Comparison of ENCODE assay signal across 18 cellular contexts in genomic region chr5:56170557-56170956, GRCh38.
DNase-seq lines count a peak whose midpoint lies in the region; ATAC-seq, FAIRE-seq and TF ChIP-seq lines count a peak whose summit lies in the region.
"Had no signal": no experiment of that assay in that cellular context is flagged by ENCODE, and none has a peak within 500 bp of the region (broad histone marks: within the 10 kb centered on the region; RNA-seq: fewer than 3 reads in every experiment).

No MANE protein-coding gene starts in this region.

- intact Hi-C loops in pancreas (cut with DNase I) (no loop called here), upper lobe of right lung (cut with DNase I) (no loop called here)

- no peak overlapping the region for H2AK5ac ChIP-seq in trophoblast cell (ENCODE audit: low read length)

- no peak overlapping the region for H2BK5ac ChIP-seq in trophoblast cell (ENCODE audit: low read depth, low read length, poor library complexity)

- H3K9ac ChIP-seq in adipocyte (ENCODE audit: low read length) = no peak overlapping the region
- H3K9ac ChIP-seq in trophoblast cell (ENCODE audit: low read length) = no peak overlapping the region

- ATAC-seq in pancreas (peak; percentile 48 to 93 (median 68)), upper lobe of right lung (no peak), HG02970 (IDR thresholded peaks at IDR 0.05; ENCODE audit: low FRiP score, unreplicated experiment) (no peak)

- FAIRE-seq in pancreas (lab: Jason Lieb, UNC) = no peak
- FAIRE-seq: bronchial epithelial cell, RCC 7860 had no signal

- in situ Hi-C loops in Caki2 (cut with HindIII; ENCODE audit: low pct_unique_long_range_greater_than_20kb, low sequenced_read_pairs) = no loop called here

- H3K4me2 ChIP-seq in trophoblast cell (ENCODE audit: low read length) = no peak overlapping the region

- no peak overlapping the region for H3K23ac ChIP-seq in trophoblast cell (ENCODE audit: low read length)

- H3K79me1 ChIP-seq in trophoblast cell (ENCODE audit: low read length) = no peaks in the 10 kb centered on the region

- H3K4ac ChIP-seq in trophoblast cell (ENCODE audit: low read depth, low read length) = no peak overlapping the region

- H4K91ac ChIP-seq in trophoblast cell (ENCODE audit: low read depth, low read length) = no peak overlapping the region

- H3K18ac ChIP-seq in trophoblast cell (ENCODE audit: low read length) = no peak overlapping the region

- TF ChIP-seq CTCF in fibroblast of mammary gland (conservative IDR thresholded peaks at IDR 0.05; ENCODE audit: control insufficient read depth, insufficient read depth, low read depth, low read length) (no peak), pancreas (IDR thresholded peaks at IDR 0.05) (no peak), upper lobe of right lung (IDR thresholded peaks at IDR 0.05) (no peak)

- no peaks in the 10 kb centered on the region for H3K79me2 ChIP-seq in trophoblast cell (ENCODE audit: control insufficient read depth, insufficient read depth, low read length, poor library complexity)

- H3K4me1 ChIP-seq in adipocyte (ENCODE audit: control insufficient read depth, insufficient read depth, low read length) (peaks cover 54% of the 10 kb centered on the region), pancreas (peaks cover 0 to 4% (median 0%) of the 10 kb centered on the region in 3 donors), upper lobe of right lung (peaks cover 37% of the 10 kb centered on the region), trophoblast cell (ENCODE audit: control insufficient read depth in 1 of 2, insufficient read depth in 2 of 2, low read length in 2 of 2) (peaks cover 3 to 5% of the 10 kb centered on the region in 2 experiments)

- H3K4me3 ChIP-seq in adipocyte (ENCODE audit: low read length) (no peak overlapping the region), fibroblast of mammary gland (ENCODE audit: control insufficient read depth, low read depth, low read length) (no peak overlapping the region), pancreas (no peak overlapping the region), upper lobe of right lung (no peak overlapping the region), trophoblast cell (ENCODE audit: low read depth, low read length) (no peak overlapping the region)

- no peak overlapping the region for H3K27ac ChIP-seq in pancreas
- H3K27ac ChIP-seq in upper lobe of right lung = no peak overlapping the region
- no peak overlapping the region for H3K27ac ChIP-seq in trophoblast cell (ENCODE audit: low read depth, low read length)

- H3K9me3 ChIP-seq in adipocyte (ENCODE audit: control insufficient read depth, low read length) = no peaks in the 10 kb centered on the region
- H3K9me3 ChIP-seq in pancreas = no peaks in the 10 kb centered on the region
- no peaks in the 10 kb centered on the region for H3K9me3 ChIP-seq in upper lobe of right lung
- H3K9me3 ChIP-seq in trophoblast cell (ENCODE audit: insufficient read depth, low read depth, low read length) = no peaks in the 10 kb centered on the region

- no peak overlapping the region for H2BK12ac ChIP-seq in trophoblast cell (ENCODE audit: low read length)

- H3K27me3 ChIP-seq in adipocyte (replicated peaks; ENCODE audit: control insufficient read depth, insufficient read depth, low read length) (no peaks in the 10 kb centered on the region), pancreas (no peaks in the 10 kb centered on the region), upper lobe of right lung (no peaks in the 10 kb centered on the region), trophoblast cell (ENCODE audit: insufficient read depth, low read length) (no peaks in the 10 kb centered on the region)

- no peak overlapping the region for H4K8ac ChIP-seq in trophoblast cell (ENCODE audit: low read depth, low read length)

- no peak overlapping the region for H3K14ac ChIP-seq in trophoblast cell (ENCODE audit: low read length)

- DNase-seq in Caki2 (ENCODE audit: low read depth) = peak; percentile 55
- peak; percentile 65 for DNase-seq in adipocyte (ENCODE audit: low read depth)
- DNase-seq in fibroblast of mammary gland (ENCODE audit: low read depth) = peak; percentile 90
- peak in 3 of 6 donors; percentile 47 to 53 (median 47) for DNase-seq in pancreas
- no peak for DNase-seq in upper lobe of right lung
- DNase-seq in trophoblast cell = no peak
- no peak for DNase-seq in OCI-M2 (lab: John Stamatoyannopoulos, UW; ENCODE audit: unreplicated experiment)
- DNase-seq: activated CD4-positive, alpha-beta T cell treated with anti-CD3 and anti-CD28 coated beads, Interleukin-2, amount 50 U/mL, for 1 hour; activated naive CD4-positive, alpha-beta T cell treated with anti-CD3 and anti-CD28 coated beads for 36 hours; C1 segment of cervical spinal cord; effector CD4-positive, alpha-beta T cell; H7; Karpas-422; NCI-H1436 treated with DMSO at 0.1 percent for 48 hours; stimulated activated CD4-positive, alpha-beta T cell treated with anti-CD3 and anti-CD28 coated beads, Interleukin-2, amount 100 ng/mL, for 48 hours had no signal

- H4K12ac ChIP-seq in trophoblast cell (ENCODE audit: low read depth, low read length) = no peak overlapping the region

- H3K36me3 ChIP-seq in adipocyte (ENCODE audit: control insufficient read depth, insufficient read depth, low read length, severe bottlenecking) = no peaks in the 10 kb centered on the region
- no peaks in the 10 kb centered on the region for H3K36me3 ChIP-seq in pancreas
- no peaks in the 10 kb centered on the region for H3K36me3 ChIP-seq in upper lobe of right lung
- H3K36me3 ChIP-seq in trophoblast cell (ENCODE audit: control insufficient read depth in 1 of 2, insufficient read depth in 2 of 2, low read length in 2 of 2) = no peaks in the 10 kb centered on the region

- H2AFZ ChIP-seq in trophoblast cell (ENCODE audit: insufficient read depth, low read length, poor library complexity) = no peak overlapping the region

- no peak overlapping the region for H2BK120ac ChIP-seq in trophoblast cell (ENCODE audit: insufficient read depth, low read length, poor library complexity)

- WGBS in pancreas, 2 donors = 34 to 62% methylated on average over 4 of the region's 4 CpGs
- WGBS in trophoblast cell (ENCODE audit: extremely low coverage, insufficient coverage, insufficient read length) = no CpG with 5 or more reads among the region's 4 CpGs

Comparison
In these comparisons a context has a peak if more than half of its experiments do, and no peak if none do; other contexts are left out.
1. DNase-seq: peak in Caki2 (single experiment), adipocyte (single experiment) and fibroblast of mammary gland (single experiment); none in upper lobe of right lung (single experiment), trophoblast cell (0 of 2) and OCI-M2 (single experiment).
2. ATAC-seq: peak in pancreas (4 of 4); none in upper lobe of right lung (single experiment) and HG02970 (single experiment).